In genomic region chr21:33299181-33299752, GRCh38 we compare ENCODE assay signal across 8 cellular contexts. TPM values are rescaled to one million over a fixed set of nuclear protein-coding genes. Genes with fewer than 3 reads are reported as not detected.
DNase-seq lines count a peak whose midpoint lies in the region; ATAC-seq lines count a peak whose summit lies in the region.

No MANE protein-coding gene starts in this region.

- POLR2A ChIA-PET in activated CD4-positive, alpha-beta memory T cell treated with anti-CD3 and anti-CD28 coated beads for 36 hours (lab: Charles Lee) = interaction anchor here (1.5 kb wide), 1 partner anchor 26 kb away, joined by 3 read pairs; the partner anchor contains the start of gene IFNAR1

- no CpG with 5 or more reads among the region's 5 CpGs for WGBS in mesendoderm (ENCODE audit: extremely low coverage, insufficient coverage, low lambda C conversion rate)

- no peak overlapping the region for H3K4me2 ChIP-seq in mesendoderm (ENCODE audit: low read length)

- no peak overlapping the region for H3K4me3 ChIP-seq in mesendoderm (ENCODE audit: low read length)

- no peak overlapping the region for H3K27ac ChIP-seq in mesendoderm (ENCODE audit: low read depth, low read length)

- ATAC-seq in HG03521 (IDR thresholded peaks at IDR 0.05; ENCODE audit: unreplicated experiment) = peak; percentile 54

- H3K27ac Mint-ChIP-seq in activated CD4-positive, alpha-beta memory T cell treated with anti-CD3 and anti-CD28 coated beads for 36 hours = peak overlapping the region; percentile 61

- no peak overlapping the region for H2BK120ac ChIP-seq in mesendoderm (ENCODE audit: low read depth, low read length)

- H3K4me1 ChIP-seq in mesendoderm (ENCODE audit: control insufficient read depth, low read depth, low read length) = no peaks in the 10 kb centered on the region

- H3K27me3 Mint-ChIP-seq in activated CD4-positive, alpha-beta memory T cell treated with anti-CD3 and anti-CD28 coated beads for 36 hours = no peaks in the 10 kb centered on the region

- H3K9me3 Mint-ChIP-seq in activated CD4-positive, alpha-beta memory T cell treated with anti-CD3 and anti-CD28 coated beads for 36 hours = no peaks in the 10 kb centered on the region

- no peak overlapping the region for H3K4me3 Mint-ChIP-seq in activated CD4-positive, alpha-beta memory T cell treated with anti-CD3 and anti-CD28 coated beads for 36 hours

- H3K4ac ChIP-seq in mesendoderm (ENCODE audit: low read depth, low read length) = no peak overlapping the region

- H2AK5ac ChIP-seq in mesendoderm (ENCODE audit: low read length) = no peak overlapping the region

- CTCF ChIA-PET in activated CD4-positive, alpha-beta memory T cell treated with anti-CD3 and anti-CD28 coated beads for 36 hours (lab: Charles Lee) = interaction anchor here (0.6 to 1.8 kb wide), 5 partner anchors 9 to 183 kb away, joined by 3 to 5 read pairs (median 3); partner anchors contain the start of gene IFNAR1

- H2BK15ac ChIP-seq in mesendoderm (replicated peaks; ENCODE audit: low read depth) = no peak overlapping the region

- H3K79me1 ChIP-seq in mesendoderm (ENCODE audit: low read length) = no peaks in the 10 kb centered on the region

- no peaks in the 10 kb centered on the region for H3K36me3 ChIP-seq in mesendoderm (ENCODE audit: control insufficient read depth, insufficient read depth, low read length)

- H3K56ac ChIP-seq in mesendoderm (ENCODE audit: low read length) = no peak overlapping the region

- peaks cover 9% of the 10 kb centered on the region for H3K36me3 Mint-ChIP-seq in activated CD4-positive, alpha-beta memory T cell treated with anti-CD3 and anti-CD28 coated beads for 36 hours

- H3K27me3 ChIP-seq in mesendoderm (ENCODE audit: insufficient read depth, low read length, poor library complexity) = no peaks in the 10 kb centered on the region

- no peak overlapping the region for H3K23ac ChIP-seq in mesendoderm (ENCODE audit: low read length)

- no peak overlapping the region for H4K8ac ChIP-seq in mesendoderm (ENCODE audit: low read depth, low read length)

- no peak overlapping the region for H2BK5ac ChIP-seq in mesendoderm (ENCODE audit: low read length)

- DNase-seq in AML-193 (lab: John Stamatoyannopoulos, UW) (peak; percentile 62 to 64), GM19238 (ENCODE audit: insufficient read length, low spot score) (peak; percentile 43), mesendoderm (peak; percentile 22), NCI-H128 (lab: John Stamatoyannopoulos, UW; ENCODE audit: unreplicated experiment) (no peak), superior temporal gyrus (ENCODE audit: extremely low spot score) (no peak), COLO668 (lab: John Stamatoyannopoulos, UW; ENCODE audit: unreplicated experiment) (no peak)
- DNase-seq in activated CD4-positive, alpha-beta memory T cell treated with anti-CD3 and anti-CD28 coated beads for 36 hours = peak; percentile 65

- H3K18ac ChIP-seq in mesendoderm (ENCODE audit: low read length) = no peak overlapping the region

- H4K5ac ChIP-seq in mesendoderm (ENCODE audit: low read length) = no peak overlapping the region

- peaks cover 43% of the 10 kb centered on the region for H3K4me1 Mint-ChIP-seq in activated CD4-positive, alpha-beta memory T cell treated with anti-CD3 and anti-CD28 coated beads for 36 hours (ENCODE audit: low read depth)

- no peaks in the 10 kb centered on the region for H3K79me2 ChIP-seq in mesendoderm (ENCODE audit: control insufficient read depth, insufficient read depth, low read length)

- intact Hi-C loops in activated CD4-positive, alpha-beta memory T cell treated with anti-CD3 and anti-CD28 coated beads for 36 hours (cut with micrococcal nuclease) = no loop called here

- no peak overlapping the region for H3K9ac ChIP-seq in mesendoderm (ENCODE audit: low read length)

RNA-seq across cellular contexts. Expression of gene IFNAR1, which starts 25.5 kb away (rescaled TPM):
- 10 to 100 TPM; 28.0 to 32.0 TPM for total RNA-seq in activated CD4-positive, alpha-beta memory T cell treated with anti-CD3 and anti-CD28 coated beads for 36 hours
- 7.9 TPM for polyA plus RNA-seq in mesendoderm (2013, experiment 1 of 2)
- 9.4 TPM for polyA plus RNA-seq in mesendoderm (2013, experiment 2 of 2)

RNA-seq across cellular contexts. Expression of gene IL10RB, which starts 33.1 kb away (rescaled TPM):
- 10 to 100 TPM; 31.3 to 32.5 TPM for total RNA-seq in activated CD4-positive, alpha-beta memory T cell treated with anti-CD3 and anti-CD28 coated beads for 36 hours
- polyA plus RNA-seq in mesendoderm (2013, experiment 1 of 2) = 2.1 TPM
- polyA plus RNA-seq in mesendoderm (2013, experiment 2 of 2) = 2.0 TPM

Comparison
In these comparisons a context has a peak if more than half of its experiments do, and no peak if none do; other contexts are left out.
1. DNase-seq: peak in AML-193 (2 of 2), GM19238 (single experiment), activated CD4-positive, alpha-beta memory T cell treated with anti-CD3 and anti-CD28 coated beads for 36 hours (single experiment) and mesendoderm (single experiment); none in NCI-H128 (single experiment), superior temporal gyrus (single experiment) and COLO668 (single experiment).